Comparison of ENCODE assay signal across 13 cellular contexts in genomic region chr4:6608758-6609414, GRCh38.
DNase-seq lines count a peak whose midpoint lies in the region; ATAC-seq lines count a peak whose summit lies in the region.
"Had no signal": no experiment of that assay in that cellular context is flagged by ENCODE, and none has a peak within 500 bp of the region (broad histone marks: within the 10 kb centered on the region; RNA-seq: fewer than 3 reads in every experiment).

No MANE protein-coding gene starts in this region.

- ATAC-seq in GM18498 (IDR thresholded peaks at IDR 0.05; ENCODE audit: unreplicated experiment): no peak
- ATAC-seq: GM12878; pancreas; stimulated activated naive B cell treated with anti-CD40 and anti-IgM and Interleukin-4, amounts not matched to agents 10 μg/mL and 1 μg/mL and 100 μg/mL, for 72 hours had no signal

- DNase-seq in Ammon's horn (ENCODE audit: low spot score) (peak; percentile 34), NCI-H524 (lab: John Stamatoyannopoulos, UW) (peak; percentile 83 to 95), cerebellar cortex (ENCODE audit: low spot score) (peak; percentile 15), islet precursor cell (peak; percentile 75), NCI-H1694 (lab: John Stamatoyannopoulos, UW) (no peak), DMS153 (lab: John Stamatoyannopoulos, UW) (no peak)
- DNase-seq in activated CD4-positive, alpha-beta T cell treated with anti-CD3 and anti-CD28 coated beads, Interleukin-2, amount 50 U/mL, for 1 hour: no peak
- DNase-seq: GM23248; mammary epithelial cell; stimulated activated naive B cell treated with anti-CD40 and anti-IgM and Interleukin-4, amounts not matched to agents 10 μg/mL and 1 μg/mL and 100 μg/mL, for 72 hours had no signal

Comparison
In these comparisons a context has a peak if more than half of its experiments do, and no peak if none do; other contexts are left out.
1. DNase-seq: peak in Ammon's horn (single experiment), NCI-H524 (2 of 2), cerebellar cortex (single experiment) and islet precursor cell (single experiment); none in NCI-H1694 (single experiment), DMS153 (single experiment) and activated CD4-positive, alpha-beta T cell treated with anti-CD3 and anti-CD28 coated beads, Interleukin-2, amount 50 U/mL, for 1 hour (single experiment).